In the genomic region with DNA sequence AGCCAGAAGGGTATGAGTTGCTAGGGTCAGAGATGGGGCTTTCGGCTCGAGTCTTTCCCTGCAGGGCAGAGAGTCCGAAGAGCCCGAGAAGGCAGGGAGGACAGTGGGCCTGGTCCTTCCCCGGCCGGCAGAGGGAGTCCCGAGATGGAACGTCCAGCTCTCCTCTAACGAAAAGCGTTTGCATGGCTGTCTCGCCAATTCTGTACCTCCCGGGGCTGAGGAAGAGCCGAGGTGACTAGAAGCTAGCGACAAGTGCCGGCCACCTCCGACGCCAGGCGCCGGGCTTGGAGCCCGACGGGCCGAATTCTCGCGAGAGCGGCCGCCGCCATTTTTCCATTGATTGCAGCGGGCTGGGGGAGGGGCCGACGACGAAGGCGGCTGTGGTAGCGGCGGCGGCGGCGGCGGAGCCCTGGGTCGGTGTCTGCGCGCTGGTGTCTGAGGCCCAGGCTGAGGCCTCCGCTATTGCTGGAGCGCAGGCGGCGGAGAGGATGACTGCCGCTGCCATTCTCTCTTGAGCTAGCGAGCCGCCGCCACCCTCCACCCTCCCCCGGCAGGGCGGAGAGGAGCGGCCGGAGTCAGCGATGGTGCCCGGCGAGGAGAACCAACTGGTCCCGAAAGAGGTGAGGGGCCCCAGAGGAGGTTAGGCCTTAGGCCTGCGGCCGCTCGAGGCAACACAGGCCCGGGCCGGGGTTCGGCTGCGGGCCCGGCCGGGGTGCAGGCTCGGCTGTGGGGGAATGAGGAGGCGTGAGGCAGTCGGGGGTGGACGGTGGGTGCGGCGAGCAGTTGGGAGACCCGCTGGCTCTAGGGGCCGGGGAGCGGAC, we compare ENCODE assay signal across 8 cellular contexts. TPM values are rescaled to one million over a fixed set of nuclear protein-coding genes. Genes with fewer than 3 reads are reported as not detected.
DNase-seq lines count a peak whose midpoint lies in the region; ATAC-seq and TF ChIP-seq lines count a peak whose summit lies in the region.

A gene with protein sequence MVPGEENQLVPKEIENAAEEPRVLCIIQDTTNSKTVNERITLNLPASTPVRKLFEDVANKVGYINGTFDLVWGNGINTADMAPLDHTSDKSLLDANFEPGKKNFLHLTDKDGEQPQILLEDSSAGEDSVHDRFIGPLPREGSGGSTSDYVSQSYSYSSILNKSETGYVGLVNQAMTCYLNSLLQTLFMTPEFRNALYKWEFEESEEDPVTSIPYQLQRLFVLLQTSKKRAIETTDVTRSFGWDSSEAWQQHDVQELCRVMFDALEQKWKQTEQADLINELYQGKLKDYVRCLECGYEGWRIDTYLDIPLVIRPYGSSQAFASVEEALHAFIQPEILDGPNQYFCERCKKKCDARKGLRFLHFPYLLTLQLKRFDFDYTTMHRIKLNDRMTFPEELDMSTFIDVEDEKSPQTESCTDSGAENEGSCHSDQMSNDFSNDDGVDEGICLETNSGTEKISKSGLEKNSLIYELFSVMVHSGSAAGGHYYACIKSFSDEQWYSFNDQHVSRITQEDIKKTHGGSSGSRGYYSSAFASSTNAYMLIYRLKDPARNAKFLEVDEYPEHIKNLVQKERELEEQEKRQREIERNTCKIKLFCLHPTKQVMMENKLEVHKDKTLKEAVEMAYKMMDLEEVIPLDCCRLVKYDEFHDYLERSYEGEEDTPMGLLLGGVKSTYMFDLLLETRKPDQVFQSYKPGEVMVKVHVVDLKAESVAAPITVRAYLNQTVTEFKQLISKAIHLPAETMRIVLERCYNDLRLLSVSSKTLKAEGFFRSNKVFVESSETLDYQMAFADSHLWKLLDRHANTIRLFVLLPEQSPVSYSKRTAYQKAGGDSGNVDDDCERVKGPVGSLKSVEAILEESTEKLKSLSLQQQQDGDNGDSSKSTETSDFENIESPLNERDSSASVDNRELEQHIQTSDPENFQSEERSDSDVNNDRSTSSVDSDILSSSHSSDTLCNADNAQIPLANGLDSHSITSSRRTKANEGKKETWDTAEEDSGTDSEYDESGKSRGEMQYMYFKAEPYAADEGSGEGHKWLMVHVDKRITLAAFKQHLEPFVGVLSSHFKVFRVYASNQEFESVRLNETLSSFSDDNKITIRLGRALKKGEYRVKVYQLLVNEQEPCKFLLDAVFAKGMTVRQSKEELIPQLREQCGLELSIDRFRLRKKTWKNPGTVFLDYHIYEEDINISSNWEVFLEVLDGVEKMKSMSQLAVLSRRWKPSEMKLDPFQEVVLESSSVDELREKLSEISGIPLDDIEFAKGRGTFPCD (N-terminal part only) (plus strand): TSS at position 368 of the 821 bp plus-strand sequence. CDS start 214 bp downstream, at position 582.

- H3K4me3 Mint-ChIP-seq in activated T-helper 17 cell treated with anti-CD3 and anti-CD28 coated beads, Interleukin-2, amount 50 U/mL, for 72 hours, result no peak within 1 kb of the TSS
- no peak within 1 kb of the TSS for H3K4me3 Mint-ChIP-seq in nephron
- H3K4me3 Mint-ChIP-seq in stimulated activated naive CD8-positive, alpha-beta T cell treated with anti-CD3 and anti-CD28 coated beads, Interleukin-15, amount 100 ng/mL, for 72 hours, result no peak within 1 kb of the TSS

- H3K9ac ChIP-seq in ES-I3 (ENCODE audit: low read depth, low read length), result peak within 1 kb of the TSS; percentile 91

- no peaks in the 10 kb centered on the region for H3K9me3 ChIP-seq in ES-I3 (ENCODE audit: control insufficient read depth, insufficient read depth, low read length)

- H3K36me3 Mint-ChIP-seq in activated T-helper 17 cell treated with anti-CD3 and anti-CD28 coated beads, Interleukin-2, amount 50 U/mL, for 72 hours (ENCODE audit: low read depth), result peaks cover 7% of the 10 kb centered on the region
- no peaks in the 10 kb centered on the region for H3K36me3 Mint-ChIP-seq in nephron (ENCODE audit: low read depth)

- no peak within 1 kb of the TSS for H3K27ac Mint-ChIP-seq in activated T-helper 17 cell treated with anti-CD3 and anti-CD28 coated beads, Interleukin-2, amount 50 U/mL, for 72 hours
- H3K27ac Mint-ChIP-seq in nephron, result no peak within 1 kb of the TSS
- no peak within 1 kb of the TSS for H3K27ac Mint-ChIP-seq in stimulated activated naive CD8-positive, alpha-beta T cell treated with anti-CD3 and anti-CD28 coated beads, Interleukin-15, amount 100 ng/mL, for 72 hours

- no peaks in the 10 kb centered on the region for H3K4me1 Mint-ChIP-seq in activated T-helper 17 cell treated with anti-CD3 and anti-CD28 coated beads, Interleukin-2, amount 50 U/mL, for 72 hours
- H3K4me1 Mint-ChIP-seq in nephron, result peaks cover 2% of the 10 kb centered on the region
- H3K4me1 Mint-ChIP-seq in stimulated activated naive CD8-positive, alpha-beta T cell treated with anti-CD3 and anti-CD28 coated beads, Interleukin-15, amount 100 ng/mL, for 72 hours, result no peaks in the 10 kb centered on the region

- no peaks in the 10 kb centered on the region for H3K9me3 Mint-ChIP-seq in activated T-helper 17 cell treated with anti-CD3 and anti-CD28 coated beads, Interleukin-2, amount 50 U/mL, for 72 hours
- no peaks in the 10 kb centered on the region for H3K9me3 Mint-ChIP-seq in nephron
- H3K9me3 Mint-ChIP-seq in stimulated activated naive CD8-positive, alpha-beta T cell treated with anti-CD3 and anti-CD28 coated beads, Interleukin-15, amount 100 ng/mL, for 72 hours, result no peaks in the 10 kb centered on the region

- peak within 1 kb of the TSS; percentile 75 for H3K4me3 ChIP-seq in fibroblast of the aortic adventitia (ENCODE audit: low read depth, low read length)

- ATAC-seq in activated T-helper 17 cell treated with anti-CD3 and anti-CD28 coated beads, Interleukin-2, amount 50 U/mL, for 72 hours (replicated peaks), result peak; percentile 73
- peak; percentile 85 for ATAC-seq in stimulated activated naive CD8-positive, alpha-beta T cell treated with anti-CD3 and anti-CD28 coated beads, Interleukin-15, amount 100 ng/mL, for 72 hours

- no peaks in the 10 kb centered on the region for H3K36me3 ChIP-seq in ES-I3 (ENCODE audit: insufficient read depth, low read length)

- no peaks in the 10 kb centered on the region for H3K4me1 ChIP-seq in ES-I3 (ENCODE audit: insufficient read depth, low read length)

- peaks cover 12% of the 10 kb centered on the region for H3K27me3 Mint-ChIP-seq in activated T-helper 17 cell treated with anti-CD3 and anti-CD28 coated beads, Interleukin-2, amount 50 U/mL, for 72 hours
- H3K27me3 Mint-ChIP-seq in nephron (ENCODE audit: low read depth), result no peaks in the 10 kb centered on the region
- H3K27me3 Mint-ChIP-seq in stimulated activated naive CD8-positive, alpha-beta T cell treated with anti-CD3 and anti-CD28 coated beads, Interleukin-15, amount 100 ng/mL, for 72 hours, result peaks cover 8% of the 10 kb centered on the region

- TF ChIP-seq CTCF in LNCAP (IDR thresholded peaks at IDR 0.05), result peak; percentile 51
- peak; percentile 77 for TF ChIP-seq CTCF in fibroblast of the aortic adventitia (IDR thresholded peaks at IDR 0.05; ENCODE audit: insufficient read depth, low read length)
- TF ChIP-seq CTCF in nephron (IDR thresholded peaks at IDR 0.05; ENCODE audit: unreplicated experiment in 3 of 3), result peak; percentile 39 to 62 (median 56)

- DNase-seq in H4 (ENCODE audit: low spot score) (peak; percentile 73), RPMI8226 (peak; percentile 85), fibroblast of the aortic adventitia (ENCODE audit: low read depth) (peak; percentile 78)
- peak; percentile 94 to 96 for DNase-seq in stimulated activated naive CD8-positive, alpha-beta T cell treated with anti-CD3 and anti-CD28 coated beads, Interleukin-15, amount 100 ng/mL, for 72 hours

RNA-seq across cellular contexts. Expression of the gene that starts here (rescaled TPM):
- total RNA-seq in H4 (2014; rRNA removed; shearing (Covaris generic)), result 34.2 and 36.0 TPM in 2 replicates
- total RNA-seq in activated T-helper 17 cell treated with anti-CD3 and anti-CD28 coated beads, Interleukin-2, amount 50 U/mL, for 72 hours, result 10 to 100 TPM; 37.1 to 58.2 TPM
- total RNA-seq in fibroblast of the aortic adventitia (ENCODE audit: low replicate concordance), result 59.8 and 95.2 TPM in 2 replicates

Comparison
In these comparisons a context has a peak if more than half of its experiments do, and no peak if none do; other contexts are left out.
1. Peak in every context shown above with its lines: DNase-seq, ATAC-seq and H3K4me3 ChIP-seq.